Comparison of ENCODE assay signal across 8 cellular contexts in genomic region chr7:56074371-56074791, GRCh38. TPM values are rescaled to one million over a fixed set of nuclear protein-coding genes. Genes with fewer than 3 reads are reported as not detected.
A peak's percentile ranks its signal among the peaks of the same experiment; 100 is the strongest.
DNase-seq lines count a peak whose midpoint lies in the region; ATAC-seq and TF ChIP-seq lines count a peak whose summit lies in the region.

No MANE protein-coding gene starts in this region.

- peaks cover 7 to 21% (median 12%) of the 10 kb centered on the region in 9 donors for H3K4me1 ChIP-seq in heart right ventricle

- intact Hi-C loops in heart right ventricle (cut with DNase I), result loop anchor here (1.0 to 10.0 kb wide), 9 partner anchors 67 to 642 kb away; no protein-coding TSS in a partner anchor

- no peaks in the 10 kb centered on the region for H3K9me3 ChIP-seq in heart right ventricle

- DNase-seq in GM13976 (ENCODE audit: low spot score), result peak; percentile 82
- DNase-seq in NCI-H1048 (lab: John Stamatoyannopoulos, UW), result peak; percentile 77
- peak; percentile 44 to 76 for DNase-seq in SW 1271 (lab: John Stamatoyannopoulos, UW)
- DNase-seq in activated naive CD8-positive, alpha-beta T cell treated with anti-CD3 and anti-CD28 coated beads, Interleukin-2, amount 50 U/mL, for 16 hours (ENCODE audit: low read depth, low spot score), result peak; percentile 32
- DNase-seq in heart right ventricle, result peak; percentile 82 to 89
- peak; percentile 92 for DNase-seq in retina
- DNase-seq in KG1 (lab: John Stamatoyannopoulos, UW), result no peak

- no peaks in the 10 kb centered on the region for H3K27me3 ChIP-seq in heart right ventricle

- peak overlapping the region in 3 of 10 donors; percentile 4 to 34 (median 32) for H3K27ac ChIP-seq in heart right ventricle

- peak; percentile 86 for ATAC-seq in HG02610 (IDR thresholded peaks at IDR 0.05; ENCODE audit: unreplicated experiment)
- peak; percentile 86 to 95 (median 92) for ATAC-seq in heart right ventricle

- H3K36me3 ChIP-seq in heart right ventricle, result peaks cover 0 to 70% (median 16%) of the 10 kb centered on the region in 9 donors

- in situ Hi-C loops in GM13976 (cut with MboI; ENCODE audit: low sequenced_read_pairs, unreplicated experiment), result no loop called here

- 8 to 14% methylated on average over 19 of the region's 19 CpGs for WGBS in heart right ventricle, 2 donors

- no peak overlapping the region for H3K4me3 ChIP-seq in heart right ventricle

- TF ChIP-seq CTCF in GM13976 (IDR thresholded peaks at IDR 0.05; ENCODE audit: borderline replicate concordance, control extremely low read depth, extremely low read depth, insufficient read depth, missing control alignments) (peak; percentile 70), heart right ventricle (IDR thresholded peaks at IDR 0.05) (peak; percentile 89 to 98 (median 94))

RNA-seq across cellular contexts. Expression of gene SUMF2, which starts 10.3 kb away (rescaled TPM):
- 10 to 100 TPM; 20.8 to 49.2 (median 32.6) TPM for total RNA-seq in heart right ventricle
- polyA plus RNA-seq in heart right ventricle, result 10 to 100 TPM; 38.2 to 49.0 TPM

RNA-seq across cellular contexts. Expression of gene PHKG1, which starts 18.4 kb away (rescaled TPM):
- 10 to 100 TPM; 17.1 to 52.2 (median 24.1) TPM for total RNA-seq in heart right ventricle
- 10 to 100 TPM in 1 of 2 donors, 1 to 10 TPM in 1; 2.3 to 14.8 TPM for polyA plus RNA-seq in heart right ventricle

RNA-seq across cellular contexts. Expression of gene CCT6A, which starts 22.8 kb away (rescaled TPM):
- total RNA-seq in heart right ventricle, result 10 to 100 TPM; 53.5 to 74.8 (median 66.2) TPM
- polyA plus RNA-seq in heart right ventricle, result 100 to 1,000 TPM in 1 of 2 donors, 10 to 100 TPM in 1; 79.9 to 155 TPM

RNA-seq across cellular contexts. Expression of gene PSPH, which starts 23.1 kb away (rescaled TPM):
- total RNA-seq in heart right ventricle, result 10 to 100 TPM in 4 of 10 donors, 1 to 10 TPM in 6; 7.5 to 14.7 (median 9.8) TPM
- 1 to 10 TPM; 5.1 TPM for polyA plus RNA-seq in heart right ventricle

RNA-seq across cellular contexts. Expression of gene CHCHD2, which starts 31.9 kb away (rescaled TPM):
- 100 to 1,000 TPM; 379 to 537 (median 426) TPM for total RNA-seq in heart right ventricle
- 1,000 to 10,000 TPM in 1 of 2 donors, 10 to 100 TPM in 1; 73.0 to 1,047 TPM for polyA plus RNA-seq in heart right ventricle
